ENCODE assay signal across 1 cellular context in genomic region chr19:290539-291521, GRCh38.
A peak's percentile ranks its signal among the peaks of the same experiment; 100 is the strongest.
TF ChIP-seq lines count a peak whose summit lies in the region.

TSS of gene PLPP2 (minus strand) at chr19:291403. CDS start at chr19:291336, 67 bp downstream.

TF ChIP-seq in WTC11, 78 proteins besides CTCF, POLR2A, EP300 and RAD21 (continued from another document):
- no peak for TF ChIP-seq E2F1 (CRISPR knock-in tag; IDR thresholded peaks at IDR 0.05)
- no peak for TF ChIP-seq ZBTB21 (CRISPR knock-in tag; IDR thresholded peaks at IDR 0.05; ENCODE audit: borderline replicate concordance)
- no peak for TF ChIP-seq AR (CRISPR knock-in tag; IDR thresholded peaks at IDR 0.05)
- peak; percentile 62; the same call in 1 of the 2 replicates for TF ChIP-seq TEAD1 (CRISPR knock-in tag; IDR thresholded peaks at IDR 0.05)
TF ChIP-seq in WTC11: peak in this region for 25.
